Comparison of ENCODE assay signal across 14 cellular contexts in the genomic region with DNA sequence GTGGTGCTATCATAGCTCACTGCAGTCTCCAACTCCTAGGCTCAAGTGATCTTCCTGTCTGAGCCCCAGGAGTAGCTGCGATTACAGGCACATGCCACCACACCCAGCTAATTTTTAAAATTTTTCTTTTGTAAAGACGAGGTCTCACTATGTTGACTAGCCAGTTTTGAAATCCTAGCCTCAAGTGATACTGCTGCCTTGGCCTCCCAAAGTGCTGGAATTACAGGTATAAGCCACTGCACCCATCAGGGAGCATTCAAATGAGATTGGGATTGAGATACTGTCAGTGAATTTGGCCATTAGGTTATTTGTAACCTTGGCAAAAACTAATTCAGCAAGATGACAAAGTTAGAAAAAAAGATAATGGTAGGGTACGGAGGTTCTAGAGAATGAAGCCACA. TPM values are rescaled to one million over a fixed set of nuclear protein-coding genes. Genes with fewer than 3 reads are reported as not detected.
DNase-seq lines count a peak whose midpoint lies in the region; ATAC-seq and TF ChIP-seq lines count a peak whose summit lies in the region.
"Had no signal": no experiment of that assay in that cellular context is flagged by ENCODE, and none has a peak within 500 bp of the region (broad histone marks: within the 10 kb centered on the region; RNA-seq: fewer than 3 reads in every experiment).

No MANE protein-coding gene starts in this region.

- H3K36me3 ChIP-seq in lower lobe of right lung (peaks cover 53% of the 10 kb centered on the region), trophoblast cell (ENCODE audit: control insufficient read depth in 1 of 2, insufficient read depth in 2 of 2, low read length in 2 of 2) (peaks cover 9 to 16% of the 10 kb centered on the region in 2 experiments), upper lobe of right lung (peaks cover 43% of the 10 kb centered on the region)

- no CpG with 5 or more reads among the region's 3 CpGs for WGBS in trophoblast cell (ENCODE audit: extremely low coverage, insufficient coverage, insufficient read length)

- H3K9me3 Mint-ChIP-seq in central memory CD8-positive, alpha-beta T cell, result no peaks in the 10 kb centered on the region
- H3K9me3 Mint-ChIP-seq: CD8-positive, alpha-beta memory T cell; GM23338 had no signal

- H3K4me3 ChIP-seq in lower lobe of right lung (no peak overlapping the region), trophoblast cell (ENCODE audit: low read depth, low read length) (no peak overlapping the region), upper lobe of right lung (no peak overlapping the region)
- H3K4me3 ChIP-seq: BLaER1 treated with 17β-estradiol and CSF1 and Interleukin-3, amounts not matched to agents 10 nM and 100 nM; GM23338 had no signal

- no peaks in the 10 kb centered on the region for H3K79me2 ChIP-seq in trophoblast cell (ENCODE audit: control insufficient read depth, insufficient read depth, low read length, poor library complexity)

- no peak overlapping the region for H2AFZ ChIP-seq in trophoblast cell (ENCODE audit: insufficient read depth, low read length, poor library complexity)
- H2AFZ ChIP-seq: GM23338 had no signal

- no peak overlapping the region for H3K4ac ChIP-seq in trophoblast cell (ENCODE audit: low read depth, low read length)

- H3K4me3 Mint-ChIP-seq in central memory CD8-positive, alpha-beta T cell, result no peak overlapping the region
- H3K4me3 Mint-ChIP-seq: B cell; CD8-positive, alpha-beta memory T cell; GM23338 had no signal

- no peak for TF ChIP-seq CTCF in lower lobe of right lung (IDR thresholded peaks at IDR 0.05)
- TF ChIP-seq CTCF in upper lobe of right lung (IDR thresholded peaks at IDR 0.05), result no peak

- H3K4me2 ChIP-seq in trophoblast cell (ENCODE audit: low read length), result no peak overlapping the region
- H3K4me2 ChIP-seq: BLaER1 treated with 17β-estradiol and CSF1 and Interleukin-3, amounts not matched to agents 10 nM and 100 nM; GM23338 had no signal

- peaks cover 24% of the 10 kb centered on the region for H3K36me3 Mint-ChIP-seq in central memory CD8-positive, alpha-beta T cell (ENCODE audit: insufficient read depth)

- H4K12ac ChIP-seq in trophoblast cell (ENCODE audit: low read depth, low read length), result no peak overlapping the region

- H3K27ac ChIP-seq in lower lobe of right lung (no peak overlapping the region), trophoblast cell (ENCODE audit: low read depth, low read length) (no peak overlapping the region), upper lobe of right lung (no peak overlapping the region)
- H3K27ac ChIP-seq: BLaER1 treated with 17β-estradiol and CSF1 and Interleukin-3, amounts not matched to agents 10 nM and 100 nM had no signal

- H3K27ac Mint-ChIP-seq in central memory CD8-positive, alpha-beta T cell (ENCODE audit: low read depth), result peak overlapping the region; percentile 68
- H3K27ac Mint-ChIP-seq: B cell, GM23338 had no signal

- ATAC-seq in central memory CD8-positive, alpha-beta T cell (replicated peaks; ENCODE audit: extremely low read depth, poor library complexity, severe bottlenecking), result no peak
- ATAC-seq in lower lobe of right lung (peak; percentile 29 to 37), upper lobe of right lung (peak; percentile 60), GM19455 (IDR thresholded peaks at IDR 0.05; ENCODE audit: unreplicated experiment) (no peak)
- ATAC-seq: GM23338 had no signal

- no peak for DNase-seq in central memory CD8-positive, alpha-beta T cell (ENCODE audit: low spot score in 2 of 2)
- no peak for DNase-seq in lower lobe of right lung
- DNase-seq in trophoblast cell, result peak; percentile 92 to 98
- DNase-seq in upper lobe of right lung, result no peak
- DNase-seq in kidney glomerular epithelial cell (lab: John Stamatoyannopoulos, UW), result no peak
- DNase-seq in activated CD4-positive, alpha-beta T cell treated with anti-CD3 and anti-CD28 coated beads for 4 hours, result no peak
- DNase-seq: CD8-positive, alpha-beta memory T cell; COR-L47; HCEC 1CT; IMR-90 had no signal

- H4K8ac ChIP-seq in trophoblast cell (ENCODE audit: low read depth, low read length), result no peak overlapping the region

- no peak overlapping the region for H2BK12ac ChIP-seq in trophoblast cell (ENCODE audit: low read length)

- peaks cover 19% of the 10 kb centered on the region for H3K4me1 Mint-ChIP-seq in central memory CD8-positive, alpha-beta T cell
- H3K4me1 Mint-ChIP-seq: GM23338 had no signal

- intact Hi-C loops in lower lobe of right lung (cut with DNase I), result no loop called here
- intact Hi-C loops in upper lobe of right lung (cut with DNase I), result no loop called here

- no peak overlapping the region for H4K91ac ChIP-seq in trophoblast cell (ENCODE audit: low read depth, low read length)

- H2AK5ac ChIP-seq in trophoblast cell (ENCODE audit: low read length), result no peak overlapping the region

- no peak overlapping the region for H3K18ac ChIP-seq in trophoblast cell (ENCODE audit: low read length)

- H2BK5ac ChIP-seq in trophoblast cell (ENCODE audit: low read depth, low read length, poor library complexity), result no peak overlapping the region

- H2BK120ac ChIP-seq in trophoblast cell (ENCODE audit: insufficient read depth, low read length, poor library complexity), result no peak overlapping the region

- H3K23ac ChIP-seq in trophoblast cell (ENCODE audit: low read length), result no peak overlapping the region

- H3K27me3 ChIP-seq in lower lobe of right lung (ENCODE audit: low read depth) (no peaks in the 10 kb centered on the region), trophoblast cell (ENCODE audit: insufficient read depth, low read length) (no peaks in the 10 kb centered on the region), upper lobe of right lung (no peaks in the 10 kb centered on the region)
- H3K27me3 ChIP-seq: BLaER1 treated with 17β-estradiol and CSF1 and Interleukin-3, amounts not matched to agents 10 nM and 100 nM had no signal

- H3K9me3 ChIP-seq in lower lobe of right lung, result no peaks in the 10 kb centered on the region
- no peaks in the 10 kb centered on the region for H3K9me3 ChIP-seq in trophoblast cell (ENCODE audit: insufficient read depth, low read depth, low read length)
- H3K9me3 ChIP-seq in upper lobe of right lung, result no peaks in the 10 kb centered on the region
- H3K9me3 ChIP-seq: BLaER1 treated with 17β-estradiol and CSF1 and Interleukin-3, amounts not matched to agents 10 nM and 100 nM had no signal

- H3K9ac ChIP-seq in trophoblast cell (ENCODE audit: low read length), result no peak overlapping the region
- H3K9ac ChIP-seq: BLaER1 treated with 17β-estradiol and CSF1 and Interleukin-3, amounts not matched to agents 10 nM and 100 nM had no signal

- no peaks in the 10 kb centered on the region for H3K27me3 Mint-ChIP-seq in central memory CD8-positive, alpha-beta T cell
- H3K27me3 Mint-ChIP-seq: B cell; CD8-positive, alpha-beta memory T cell had no signal

- no peaks in the 10 kb centered on the region for H3K4me1 ChIP-seq in lower lobe of right lung
- no peaks in the 10 kb centered on the region for H3K4me1 ChIP-seq in trophoblast cell (ENCODE audit: control insufficient read depth in 1 of 2, insufficient read depth in 2 of 2, low read length in 2 of 2)
- H3K4me1 ChIP-seq in upper lobe of right lung, result no peaks in the 10 kb centered on the region

- no peak overlapping the region for H3K14ac ChIP-seq in trophoblast cell (ENCODE audit: low read length)

- no peaks in the 10 kb centered on the region for H3K79me1 ChIP-seq in trophoblast cell (ENCODE audit: low read length)

RNA-seq across cellular contexts. Expression of gene EDC3, which starts 21.7 kb away (rescaled TPM):
- total RNA-seq in lower lobe of right lung (30.5 TPM), upper lobe of right lung (31.5 TPM)
- polyA plus RNA-seq in trophoblast cell (2013), result 26.6 and 29.8 TPM in 2 replicates

RNA-seq across cellular contexts. Expression of gene CYP1A1, which starts 51.2 kb away (rescaled TPM):
- total RNA-seq in lower lobe of right lung (0.38 TPM), upper lobe of right lung (2.4 TPM)
- polyA plus RNA-seq in trophoblast cell (2013), result 1.1 TPM in 2 replicates
- total RNA-seq: B cell had no signal

RNA-seq across cellular contexts. Expression of gene CLK3, which starts 58.5 kb away (rescaled TPM):
- 75.5 TPM for total RNA-seq in lower lobe of right lung
- polyA plus RNA-seq in trophoblast cell (2013), result 68.1 and 72.0 TPM in 2 replicates
- total RNA-seq in upper lobe of right lung, result 72.9 TPM

Comparison
In these comparisons a context has a peak if more than half of its experiments do, and no peak if none do; other contexts are left out.
1. ATAC-seq: peak in lower lobe of right lung (2 of 2) and upper lobe of right lung (single experiment); none in central memory CD8-positive, alpha-beta T cell (single experiment) and GM19455 (single experiment).
2. DNase-seq: peak in trophoblast cell (2 of 2); none in central memory CD8-positive, alpha-beta T cell (0 of 2), lower lobe of right lung (single experiment), upper lobe of right lung (single experiment), kidney glomerular epithelial cell (single experiment) and activated CD4-positive, alpha-beta T cell treated with anti-CD3 and anti-CD28 coated beads for 4 hours (0 of 2).